In genomic region chr16:81617021-81617346, GRCh38 we compare ENCODE assay signal across 10 cellular contexts.
DNase-seq lines count a peak whose midpoint lies in the region; ATAC-seq and TF ChIP-seq lines count a peak whose summit lies in the region.
"Had no signal": no experiment of that assay in that cellular context is flagged by ENCODE, and none has a peak within 500 bp of the region (broad histone marks: within the 10 kb centered on the region; RNA-seq: fewer than 3 reads in every experiment).

No MANE protein-coding gene starts in this region.

- H3K36me3 ChIP-seq in subcutaneous abdominal adipose tissue (ENCODE audit: control insufficient read depth in 5 of 5, insufficient read depth in 5 of 5, low read length in 5 of 5), result peaks cover 0 to 28% (median 13%) of the 10 kb centered on the region in 5 donors

- H3K4me1 ChIP-seq in foreskin keratinocyte, result peaks cover 14% of the 10 kb centered on the region
- peaks cover 21 to 54% (median 36%) of the 10 kb centered on the region in 5 donors for H3K4me1 ChIP-seq in subcutaneous abdominal adipose tissue (ENCODE audit: control insufficient read depth in 5 of 5, insufficient read depth in 5 of 5, low read length in 5 of 5)
- H3K4me1 ChIP-seq: body of pancreas had no signal

- POLR2A ChIA-PET in activated CD4-positive, alpha-beta memory T cell treated with anti-CD3 and anti-CD28 coated beads, Interleukin-2, amount 10 ng/mL, durations not matched to agents 7 days and 5 days (lab: Charles Lee), result interaction anchor here (0.6 to 1.9 kb wide), 12 partner anchors 8 to 302 kb away, joined by 3 to 9 read pairs (median 4); partner anchors contain the start of gene GAN

- H3K4me1 Mint-ChIP-seq in activated T-cell treated with anti-CD3 and anti-CD28 coated beads, Interleukin-2, amount 50 U/mL, for 24 hours (ENCODE audit: low read depth), result peaks cover 3% of the 10 kb centered on the region
- H3K4me1 Mint-ChIP-seq in activated CD4-positive, alpha-beta memory T cell treated with anti-CD3 and anti-CD28 coated beads, Interleukin-2, amount 10 ng/mL, durations not matched to agents 7 days and 5 days, result peaks cover 22% of the 10 kb centered on the region
- H3K4me1 Mint-ChIP-seq in stimulated activated naive B cell treated with anti-CD40 and anti-IgM and Interleukin-4, amounts not matched to agents 10 μg/mL and 1 μg/mL and 100 μg/mL, for 72 hours, result peaks cover 6 to 9% of the 10 kb centered on the region in 2 donors

- H3K9me3 Mint-ChIP-seq in activated T-cell treated with anti-CD3 and anti-CD28 coated beads, Interleukin-2, amount 50 U/mL, for 24 hours, result no peaks in the 10 kb centered on the region
- H3K9me3 Mint-ChIP-seq in activated CD4-positive, alpha-beta memory T cell treated with anti-CD3 and anti-CD28 coated beads, Interleukin-2, amount 10 ng/mL, durations not matched to agents 7 days and 5 days, result no peaks in the 10 kb centered on the region
- no peaks in the 10 kb centered on the region for H3K9me3 Mint-ChIP-seq in stimulated activated naive B cell treated with anti-CD40 and anti-IgM and Interleukin-4, amounts not matched to agents 10 μg/mL and 1 μg/mL and 100 μg/mL, for 72 hours

- H3K9me3 ChIP-seq in subcutaneous abdominal adipose tissue (ENCODE audit: control insufficient read depth in 5 of 5, low read length in 5 of 5), result no peaks in the 10 kb centered on the region
- H3K9me3 ChIP-seq: body of pancreas had no signal

- H3K27ac Mint-ChIP-seq in activated T-cell treated with anti-CD3 and anti-CD28 coated beads, Interleukin-2, amount 50 U/mL, for 24 hours, result peak overlapping the region; percentile 92
- no peak overlapping the region for H3K27ac Mint-ChIP-seq in activated CD4-positive, alpha-beta memory T cell treated with anti-CD3 and anti-CD28 coated beads, Interleukin-2, amount 10 ng/mL, durations not matched to agents 7 days and 5 days
- no peak overlapping the region for H3K27ac Mint-ChIP-seq in stimulated activated naive B cell treated with anti-CD40 and anti-IgM and Interleukin-4, amounts not matched to agents 10 μg/mL and 1 μg/mL and 100 μg/mL, for 72 hours

- peak overlapping the region in 1 of 5 donors; percentile 48 for H3K9ac ChIP-seq in subcutaneous abdominal adipose tissue (ENCODE audit: low read length in 5 of 5)

- no peak for TF ChIP-seq CTCF in foreskin keratinocyte (conservative IDR thresholded peaks at IDR 0.05)

- no peaks in the 10 kb centered on the region for H3K27me3 Mint-ChIP-seq in activated T-cell treated with anti-CD3 and anti-CD28 coated beads, Interleukin-2, amount 50 U/mL, for 24 hours
- H3K27me3 Mint-ChIP-seq in activated CD4-positive, alpha-beta memory T cell treated with anti-CD3 and anti-CD28 coated beads, Interleukin-2, amount 10 ng/mL, durations not matched to agents 7 days and 5 days, result no peaks in the 10 kb centered on the region
- no peaks in the 10 kb centered on the region for H3K27me3 Mint-ChIP-seq in stimulated activated naive B cell treated with anti-CD40 and anti-IgM and Interleukin-4, amounts not matched to agents 10 μg/mL and 1 μg/mL and 100 μg/mL, for 72 hours

- peak overlapping the region; percentile 27 for H3K4me3 Mint-ChIP-seq in activated T-cell treated with anti-CD3 and anti-CD28 coated beads, Interleukin-2, amount 50 U/mL, for 24 hours
- peak overlapping the region; percentile 33 for H3K4me3 Mint-ChIP-seq in activated CD4-positive, alpha-beta memory T cell treated with anti-CD3 and anti-CD28 coated beads, Interleukin-2, amount 10 ng/mL, durations not matched to agents 7 days and 5 days
- no peak overlapping the region for H3K4me3 Mint-ChIP-seq in stimulated activated naive B cell treated with anti-CD40 and anti-IgM and Interleukin-4, amounts not matched to agents 10 μg/mL and 1 μg/mL and 100 μg/mL, for 72 hours

- CTCF ChIA-PET in activated CD4-positive, alpha-beta memory T cell treated with anti-CD3 and anti-CD28 coated beads, Interleukin-2, amount 10 ng/mL, durations not matched to agents 7 days and 5 days (lab: Charles Lee), result interaction anchor here (0.6 to 2.2 kb wide), 7 partner anchors 15 to 213 kb away, joined by 3 to 9 read pairs (median 4); no protein-coding TSS in a partner anchor

- DNase-seq in activated T-cell treated with anti-CD3 and anti-CD28 coated beads, Interleukin-2, amount 50 U/mL, for 24 hours, result no peak
- no peak for DNase-seq in activated T-cell treated with anti-CD3 and anti-CD28 coated beads for 4 hours
- DNase-seq in activated CD4-positive, alpha-beta memory T cell treated with anti-CD3 and anti-CD28 coated beads, Interleukin-2, amount 10 ng/mL, durations not matched to agents 7 days and 5 days, result no peak
- DNase-seq in foreskin keratinocyte, result no peak
- DNase-seq in stimulated activated naive B cell treated with anti-CD40 and anti-IgM and Interleukin-4, amounts not matched to agents 10 μg/mL and 1 μg/mL and 100 μg/mL, for 72 hours, result no peak
- DNase-seq in MV-4-11 (lab: John Stamatoyannopoulos, UW), result no peak
- no peak for DNase-seq in EL
- DNase-seq: NCI-H2107 had no signal

- H3K4me3 ChIP-seq in subcutaneous abdominal adipose tissue (ENCODE audit: low read depth in 1 of 5, low read length in 5 of 5), result no peak overlapping the region
- H3K4me3 ChIP-seq: body of pancreas had no signal

- H3K27me3 ChIP-seq in foreskin keratinocyte, result no peaks in the 10 kb centered on the region
- H3K27me3 ChIP-seq in subcutaneous abdominal adipose tissue (ENCODE audit: control insufficient read depth in 5 of 5, insufficient read depth in 4 of 5, low read length in 5 of 5), result no peaks in the 10 kb centered on the region
- H3K27me3 ChIP-seq: body of pancreas had no signal

- peak overlapping the region; percentile 26 for H3K27ac ChIP-seq in foreskin keratinocyte
- peak overlapping the region; percentile 12 for H3K27ac ChIP-seq in subcutaneous abdominal adipose tissue (ENCODE audit: low read depth, low read length)

- ATAC-seq in foreskin keratinocyte, result no peak
- no peak for ATAC-seq in stimulated activated naive B cell treated with anti-CD40 and anti-IgM and Interleukin-4, amounts not matched to agents 10 μg/mL and 1 μg/mL and 100 μg/mL, for 72 hours (replicated peaks)
- ATAC-seq: body of pancreas had no signal

- peaks cover 20% of the 10 kb centered on the region for H3K36me3 Mint-ChIP-seq in activated T-cell treated with anti-CD3 and anti-CD28 coated beads, Interleukin-2, amount 50 U/mL, for 24 hours (ENCODE audit: low read depth)
- peaks cover 13% of the 10 kb centered on the region for H3K36me3 Mint-ChIP-seq in activated CD4-positive, alpha-beta memory T cell treated with anti-CD3 and anti-CD28 coated beads, Interleukin-2, amount 10 ng/mL, durations not matched to agents 7 days and 5 days (ENCODE audit: low read depth)
- H3K36me3 Mint-ChIP-seq in stimulated activated naive B cell treated with anti-CD40 and anti-IgM and Interleukin-4, amounts not matched to agents 10 μg/mL and 1 μg/mL and 100 μg/mL, for 72 hours, result peaks cover 19 to 28% of the 10 kb centered on the region in 2 donors

Comparison
In these comparisons a context has a peak if more than half of its experiments do, and no peak if none do; other contexts are left out.
1. H3K4me3 Mint-ChIP-seq: peak in activated T-cell treated with anti-CD3 and anti-CD28 coated beads, Interleukin-2, amount 50 U/mL, for 24 hours (single experiment) and activated CD4-positive, alpha-beta memory T cell treated with anti-CD3 and anti-CD28 coated beads, Interleukin-2, amount 10 ng/mL, durations not matched to agents 7 days and 5 days (single experiment); none in stimulated activated naive B cell treated with anti-CD40 and anti-IgM and Interleukin-4, amounts not matched to agents 10 μg/mL and 1 μg/mL and 100 μg/mL, for 72 hours (0 of 2).